In the genomic region with DNA sequence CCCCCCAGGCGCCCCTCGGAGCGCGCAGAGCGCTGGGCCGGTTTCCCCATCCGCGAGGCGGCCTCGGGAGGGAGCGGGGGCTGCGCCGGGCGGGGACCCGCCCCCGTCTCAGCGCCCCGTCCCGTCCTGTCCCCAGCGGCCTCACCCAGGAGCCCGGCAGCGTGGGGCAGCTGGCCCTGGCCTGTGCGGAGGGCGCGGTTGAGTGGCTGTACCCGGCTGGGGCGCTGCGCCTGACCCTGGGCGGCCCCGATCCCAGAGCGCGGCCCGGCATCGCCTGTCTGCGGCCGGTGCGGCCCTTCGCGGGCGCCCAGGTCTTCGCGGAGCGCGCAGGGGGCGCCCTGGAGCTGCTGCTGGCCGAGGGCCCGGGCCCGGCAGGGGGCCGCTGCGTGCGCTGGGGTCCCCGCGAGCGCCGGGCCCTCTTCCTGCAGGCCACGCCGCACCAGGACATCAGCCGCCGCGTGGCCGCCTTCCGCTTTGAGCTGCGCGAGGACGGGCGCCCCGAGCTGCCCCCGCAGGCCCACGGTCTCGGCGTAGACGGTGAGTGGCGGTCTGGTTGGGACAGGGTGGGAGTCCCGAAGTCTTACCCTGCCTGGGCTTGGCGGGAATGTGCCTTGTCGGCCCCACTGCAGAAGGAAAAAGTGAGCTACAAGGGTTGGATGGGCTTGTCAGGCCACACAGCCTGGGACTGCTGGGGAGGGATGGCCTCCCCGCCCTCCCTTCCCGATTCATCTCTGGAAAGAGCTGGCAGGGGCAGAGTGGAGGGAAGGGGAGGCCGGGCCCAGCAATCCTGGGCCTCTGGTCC, we compare ENCODE assay signal across 8 cellular contexts. TPM values are rescaled to one million over a fixed set of nuclear protein-coding genes. Genes with fewer than 3 reads are reported as not detected.
DNase-seq lines count a peak whose midpoint lies in the region; ATAC-seq, FAIRE-seq and TF ChIP-seq lines count a peak whose summit lies in the region.

No MANE protein-coding gene starts in this region.

- H3K4me3 Mint-ChIP-seq in activated naive CD8-positive, alpha-beta T cell, result peak overlapping the region; percentile 78

- H3K9me3 Mint-ChIP-seq in activated naive CD8-positive, alpha-beta T cell (ENCODE audit: low read depth), result no peaks in the 10 kb centered on the region

- no peaks in the 10 kb centered on the region for H3K36me3 Mint-ChIP-seq in activated naive CD8-positive, alpha-beta T cell

- H3K27ac Mint-ChIP-seq in activated naive CD8-positive, alpha-beta T cell, result no peak overlapping the region

- H3K27me3 Mint-ChIP-seq in activated naive CD8-positive, alpha-beta T cell, result peaks cover 3% of the 10 kb centered on the region

- peak overlapping the region in 1 of 2 donors; percentile 44 for H3K4me3 ChIP-seq in kidney (ENCODE audit: low read length in 2 of 2)
- H3K4me3 ChIP-seq in stomach smooth muscle (ENCODE audit: low read length in 2 of 2), result peak overlapping the region; percentile 40 to 74

- H3K36me3 ChIP-seq in kidney (ENCODE audit: control insufficient read depth in 1 of 2, insufficient read depth in 2 of 2, low read length in 2 of 2) (no peaks in the 10 kb centered on the region), stomach smooth muscle (ENCODE audit: control insufficient read depth in 2 of 2, insufficient read depth in 2 of 2, low read length in 2 of 2) (no peaks in the 10 kb centered on the region)

- no peak overlapping the region for H3K27ac ChIP-seq in kidney (ENCODE audit: low read depth in 2 of 2, low read length in 2 of 2)
- H3K27ac ChIP-seq in stomach smooth muscle (ENCODE audit: low read length), result no peak overlapping the region

- TF ChIP-seq CTCF in kidney (IDR thresholded peaks at IDR 0.05; ENCODE audit: borderline replicate concordance, extremely low read depth, insufficient read depth), result peak; percentile 17

- no peak overlapping the region for H3K9ac ChIP-seq in kidney (ENCODE audit: low read length in 2 of 2)
- H3K9ac ChIP-seq in stomach smooth muscle (ENCODE audit: low read length in 2 of 2), result peak overlapping the region; percentile 38 to 47

- H3K9me3 ChIP-seq in kidney (ENCODE audit: control insufficient read depth in 1 of 2, low read length in 2 of 2) (no peaks in the 10 kb centered on the region), stomach smooth muscle (ENCODE audit: control insufficient read depth in 2 of 2, low read length in 2 of 2) (no peaks in the 10 kb centered on the region)

- H3K4me1 Mint-ChIP-seq in activated naive CD8-positive, alpha-beta T cell (ENCODE audit: low read depth), result peaks cover 20% of the 10 kb centered on the region

- ATAC-seq in activated CD4-positive, CD25-positive, alpha-beta regulatory T cell treated with anti-CD3 and anti-CD28 coated beads, Interleukin-2, amount 50 U/mL, for 24 hours, result peak; percentile 20 to 21
- peak; percentile 9 for ATAC-seq in HG03175 (IDR thresholded peaks at IDR 0.05; ENCODE audit: unreplicated experiment)
- no peak for ATAC-seq in HG03457 (IDR thresholded peaks at IDR 0.05; ENCODE audit: unreplicated experiment)

- no peak for FAIRE-seq in kidney (lab: Jason Lieb, UNC)

- intact Hi-C loops in kidney (cut with DNase I), result no loop called here

- H3K4me1 ChIP-seq in kidney (ENCODE audit: control insufficient read depth in 1 of 2, insufficient read depth in 1 of 2, low read depth in 1 of 2, low read length in 2 of 2), result peaks cover 4 to 33% of the 10 kb centered on the region in 2 donors
- H3K4me1 ChIP-seq in stomach smooth muscle (ENCODE audit: control insufficient read depth, insufficient read depth, low read length), result peaks cover 51% of the 10 kb centered on the region

- H3K27me3 ChIP-seq in stomach smooth muscle (ENCODE audit: control insufficient read depth in 1 of 2, insufficient read depth in 2 of 2, low read length in 2 of 2), result peaks cover 11 to 22% of the 10 kb centered on the region in 2 donors

- no peak for DNase-seq in activated CD4-positive, CD25-positive, alpha-beta regulatory T cell (lab: John Stamatoyannopoulos, UW)
- DNase-seq in kidney (no peak), DMS79 (lab: John Stamatoyannopoulos, UW) (no peak)

RNA-seq across cellular contexts. Expression of a gene that starts 0.7 kb away (rescaled TPM):
- total RNA-seq in kidney, result 34.9 TPM
- polyA plus RNA-seq in kidney (ENCODE audit: insufficient read depth, low read depth, low replicate concordance), result 114 TPM

RNA-seq across cellular contexts. Expression of a gene that starts 5.3 kb away (rescaled TPM):
- total RNA-seq in kidney, result 44.1 TPM
- polyA plus RNA-seq in kidney (ENCODE audit: insufficient read depth, low read depth, low replicate concordance), result 70.4 TPM

RNA-seq across cellular contexts. Expression of a gene that starts 10.0 kb away (rescaled TPM):
- total RNA-seq in kidney, result 44.9 TPM
- 12.0 TPM for polyA plus RNA-seq in kidney (ENCODE audit: insufficient read depth, low read depth, low replicate concordance)

RNA-seq across cellular contexts. Expression of a gene that starts 10.6 kb away (rescaled TPM):
- total RNA-seq in kidney, result 2.6 TPM
- polyA plus RNA-seq in kidney (ENCODE audit: insufficient read depth, low read depth, low replicate concordance), result 1.3 TPM

RNA-seq across cellular contexts. Expression of a gene that starts 11.3 kb away (rescaled TPM):
- 7.5 TPM for total RNA-seq in kidney
- polyA plus RNA-seq in kidney (ENCODE audit: insufficient read depth, low read depth, low replicate concordance), result 18.0 TPM

Comparison
In these comparisons a context has a peak if more than half of its experiments do, and no peak if none do; other contexts are left out.
1. H3K9ac ChIP-seq: peak in stomach smooth muscle (2 of 2); none in kidney (0 of 2).